Comparison of ENCODE assay signal across 18 cellular contexts in genomic region chr19:49462492-49462891, GRCh38. TPM values are rescaled to one million over a fixed set of nuclear protein-coding genes. Genes with fewer than 3 reads are reported as not detected.
DNase-seq lines count a peak whose midpoint lies in the region; ATAC-seq, FAIRE-seq and TF ChIP-seq lines count a peak whose summit lies in the region.
"Had no signal": no experiment of that assay in that cellular context is flagged by ENCODE, and none has a peak within 500 bp of the region (broad histone marks: within the 10 kb centered on the region; RNA-seq: fewer than 3 reads in every experiment).

No MANE protein-coding gene starts in this region.

- no TSS peak for BruUV-seq in HepG2 (replicated peaks; lab: Mats Ljungman, UMichigan)

- intact Hi-C loops in HepG2 (cut with micrococcal nuclease; ENCODE audit: unreplicated experiment) (no loop called here), right lobe of liver (cut with DNase I) (no loop called here)
- intact Hi-C loops in CD4-positive, alpha-beta memory T cell (cut with micrococcal nuclease) = no loop called here

- POLR2A ChIA-PET in HepG2 (lab: Yijun Ruan, JAX) = no interaction called here
- POLR2A ChIA-PET in CD4-positive, alpha-beta memory T cell (lab: Charles Lee; ENCODE audit: partially characterized antibody) = no interaction called here

- H3K79me2 ChIP-seq in HepG2 (ENCODE audit: insufficient read depth, low read length) (no peaks in the 10 kb centered on the region), osteoblast (ENCODE audit: insufficient read depth, low read length) (no peaks in the 10 kb centered on the region)

- in situ Hi-C loops in HepG2 (cut with HindIII; ENCODE audit: extremely low pct_ligation_motif_present, low pct_unique_long_range_greater_than_20kb) = no loop called here

- H3K4me1 Mint-ChIP-seq in CD4-positive, alpha-beta memory T cell = peaks cover 3 to 15% (median 9%) of the 10 kb centered on the region in 4 donors
- H3K4me1 Mint-ChIP-seq in glutamatergic neuron (ENCODE audit: low read depth, unreplicated experiment) = no peaks in the 10 kb centered on the region
- H3K4me1 Mint-ChIP-seq: B cell had no signal

- no peak for TF ChIP-seq POLR2A in HepG2 (IDR thresholded peaks at IDR 0.05; ENCODE audit: insufficient read depth in 1 of 2, low read depth in 2 of 2, low read length in 2 of 2)
- no peak for TF ChIP-seq POLR2A in right lobe of liver (IDR thresholded peaks at IDR 0.05)

- H3K27me3 Mint-ChIP-seq in CD4-positive, alpha-beta memory T cell = no peaks in the 10 kb centered on the region
- no peaks in the 10 kb centered on the region for H3K27me3 Mint-ChIP-seq in glutamatergic neuron (ENCODE audit: unreplicated experiment)
- H3K27me3 Mint-ChIP-seq: B cell had no signal

- H3K36me3 Mint-ChIP-seq in CD4-positive, alpha-beta memory T cell = peaks cover 3 to 19% of the 10 kb centered on the region in 2 donors
- H3K36me3 Mint-ChIP-seq in glutamatergic neuron (ENCODE audit: unreplicated experiment) = no peaks in the 10 kb centered on the region

- H3K4me3 ChIP-seq in HepG2 (replicated peaks in 1 of 3; ENCODE audit: insufficient read depth in 1 of 3, low read depth in 2 of 3, low read length in 3 of 3) (no peak overlapping the region), right lobe of liver (no peak overlapping the region), osteoblast (ENCODE audit: insufficient read depth, low read length) (no peak overlapping the region)
- no peak overlapping the region for H3K4me3 ChIP-seq in CD4-positive, alpha-beta memory T cell (ENCODE audit: low read length in 2 of 2)
- H3K4me3 ChIP-seq: GM12878 had no signal

- no peak overlapping the region for H3K4me3 Mint-ChIP-seq in CD4-positive, alpha-beta memory T cell
- no peak overlapping the region for H3K4me3 Mint-ChIP-seq in glutamatergic neuron (ENCODE audit: unreplicated experiment)
- H3K4me3 Mint-ChIP-seq: B cell had no signal

- no peak for TF ChIP-seq RAD21 in HepG2 (CRISPR knock-in tag; IDR thresholded peaks at IDR 0.05)

- H3K9ac ChIP-seq in HepG2 (ENCODE audit: insufficient read depth, low read depth, low read length) = no peak overlapping the region

- ATAC-seq in HepG2 (no peak), right lobe of liver (no peak)
- ATAC-seq: GM12878, HCT116 had no signal

- no peaks in the 10 kb centered on the region for H3K9me3 Mint-ChIP-seq in CD4-positive, alpha-beta memory T cell
- H3K9me3 Mint-ChIP-seq in glutamatergic neuron (ENCODE audit: unreplicated experiment) = peaks cover 2% of the 10 kb centered on the region

- TF ChIP-seq EP300 in HepG2 (IDR thresholded peaks at IDR 0.05; ENCODE audit: low read depth in 2 of 2, low read length in 2 of 2) (no peak), HepG2 (CRISPR knock-in tag; IDR thresholded peaks at IDR 0.05; ENCODE audit: borderline replicate concordance) (no peak)

- WGBS in HepG2 (ENCODE audit: low lambda C conversion rate) = 92% methylated on average over 12 of the region's 12 CpGs
- 90% methylated on average over 11 of the region's 12 CpGs for WGBS in right lobe of liver (ENCODE audit: insufficient coverage, low coverage, low lambda C conversion rate, missing lambda C conversion rate)

- no peaks in the 10 kb centered on the region for H3K27me3 ChIP-seq in HepG2 (ENCODE audit: control insufficient read depth in 1 of 2, insufficient read depth in 2 of 2, low read length in 2 of 2)
- H3K27me3 ChIP-seq in right lobe of liver = no peaks in the 10 kb centered on the region
- no peaks in the 10 kb centered on the region for H3K27me3 ChIP-seq in CD4-positive, alpha-beta memory T cell (ENCODE audit: insufficient read depth, low read length)
- H3K27me3 ChIP-seq in osteoblast (ENCODE audit: insufficient read depth, low read length) = no peaks in the 10 kb centered on the region

- DNase-seq in HepG2 (ENCODE audit: low spot score) = no peak
- no peak for DNase-seq in right lobe of liver
- no peak for DNase-seq in CD4-positive, alpha-beta memory T cell
- no peak for DNase-seq in glutamatergic neuron
- peak; percentile 81 for DNase-seq in osteoblast (ENCODE audit: insufficient read length, low spot score, missing footprints)
- DNase-seq in NAMALWA (ENCODE audit: low spot score) = no peak
- no peak for DNase-seq in NOMO-1 treated with dmso at 0.1 percent for 144 hours (lab: John Stamatoyannopoulos, UW; ENCODE audit: unreplicated experiment)
- DNase-seq in GF-D8 (lab: John Stamatoyannopoulos, UW) = no peak
- DNase-seq: Calu3, DMS 273 treated with DMSO at 0.1 percent for 48 hours had no signal

- no peak overlapping the region for H2AFZ ChIP-seq in HepG2 (ENCODE audit: low read length)
- H2AFZ ChIP-seq in osteoblast (ENCODE audit: low read length) = no peak overlapping the region

- H3K4me2 ChIP-seq in HepG2 (ENCODE audit: low read depth, low read length) (no peak overlapping the region), osteoblast (ENCODE audit: insufficient read depth, low read length) (no peak overlapping the region)

- CTCF ChIA-PET in HepG2 (lab: Yijun Ruan, JAX; ENCODE audit: low intra/inter-chr PET ratio, low total read pairs) = no interaction called here
- CTCF ChIA-PET in CD4-positive, alpha-beta memory T cell (lab: Charles Lee; ENCODE audit: partially characterized antibody) = interaction anchor here (1.3 kb wide), 1 partner anchor 8 kb away, joined by 4 read pairs; no protein-coding TSS in a partner anchor

- FAIRE-seq in HepG2 (lab: Jason Lieb, UNC) = no peak
- FAIRE-seq: A204.1, GM12878, H1, HTR-8/SVneo had no signal

- H3K27ac ChIP-seq in HepG2 (ENCODE audit: extremely low read length, insufficient read depth, low read length) (no peak overlapping the region), right lobe of liver (no peak overlapping the region), osteoblast (ENCODE audit: low read depth, low read length) (no peak overlapping the region)
- H3K27ac ChIP-seq in CD4-positive, alpha-beta memory T cell (ENCODE audit: low read depth, low read length) = no peak overlapping the region
- H3K27ac ChIP-seq: C4-2B had no signal

- H3K9me3 ChIP-seq in HepG2 (ENCODE audit: low read length) (no peaks in the 10 kb centered on the region), right lobe of liver (no peaks in the 10 kb centered on the region), osteoblast (ENCODE audit: low read depth, low read length) (no peaks in the 10 kb centered on the region)
- H3K9me3 ChIP-seq in CD4-positive, alpha-beta memory T cell (ENCODE audit: control insufficient read depth in 1 of 2, low read length in 2 of 2) = no peaks in the 10 kb centered on the region

- H3K36me3 ChIP-seq in HepG2 (replicated peaks in 1 of 2; ENCODE audit: control insufficient read depth in 1 of 2, insufficient read depth in 2 of 2, low read length in 2 of 2) (peaks cover 0 to 3% of the 10 kb centered on the region in 2 experiments; a peak in 1 of 5 replicates), right lobe of liver (peaks cover 0 to 12% (median 0%) of the 10 kb centered on the region in 4 donors), osteoblast (ENCODE audit: insufficient read depth, low read length) (peaks cover 5% of the 10 kb centered on the region)
- peaks cover 29% of the 10 kb centered on the region for H3K36me3 ChIP-seq in CD4-positive, alpha-beta memory T cell (ENCODE audit: insufficient read depth, low read length)

- H3K4me1 ChIP-seq in HepG2 (ENCODE audit: insufficient read depth, low read length) (no peaks in the 10 kb centered on the region), right lobe of liver (no peaks in the 10 kb centered on the region), osteoblast (ENCODE audit: insufficient read depth, low read length) (peaks cover 12% of the 10 kb centered on the region)
- H3K4me1 ChIP-seq in CD4-positive, alpha-beta memory T cell (ENCODE audit: insufficient read depth, low read length) = peaks cover 30% of the 10 kb centered on the region

- peak overlapping the region in 6 of 7 donors; percentile 51 to 77 (median 67) for H3K27ac Mint-ChIP-seq in CD4-positive, alpha-beta memory T cell
- H3K27ac Mint-ChIP-seq in glutamatergic neuron (ENCODE audit: unreplicated experiment) = peak overlapping the region; percentile 52
- H3K27ac Mint-ChIP-seq: B cell had no signal

- TF ChIP-seq CTCF in HepG2 (CRISPR knock-in tag; IDR thresholded peaks at IDR 0.05) (no peak), right lobe of liver (IDR thresholded peaks at IDR 0.05) (no peak), glutamatergic neuron (IDR thresholded peaks at IDR 0.05; ENCODE audit: partially characterized antibody, unreplicated experiment) (no peak), osteoblast (IDR thresholded peaks at IDR 0.05; ENCODE audit: extremely low read depth, low read depth, low read length) (no peak)

- H4K20me1 ChIP-seq in HepG2 (ENCODE audit: insufficient read depth, low read length) = no peaks in the 10 kb centered on the region
- H4K20me1 ChIP-seq in osteoblast (ENCODE audit: insufficient read depth, low read length) = no peaks in the 10 kb centered on the region

RNA-seq across cellular contexts. Expression of gene ALDH16A1, which starts 9.5 kb away (rescaled TPM):
- total RNA-seq in HepG2 (2016; rRNA removed; fragmentation: Illumina TruSeq; extraction: Trizol) (29.6 and 34.9 TPM in 2 replicates), right lobe of liver (10 to 100 TPM; 14.4 to 29.6 (median 19.8) TPM), glutamatergic neuron (ENCODE audit: unreplicated experiment) (28.6 TPM), osteoblast (26.4 and 32.7 TPM in 2 replicates)
- 2.5 and 3.4 TPM in 2 replicates for total RNA-seq in HepG2 (2016; cell fraction: cytosol; rRNA removed; fragmentation: Illumina TruSeq; extraction: Trizol; ENCODE audit: low read depth)
- total RNA-seq in HepG2 (2016; cell fraction: insoluble cytoplasmic fraction; rRNA removed; fragmentation: Illumina TruSeq; extraction: Trizol) = 27.6 and 38.2 TPM in 2 replicates
- total RNA-seq in HepG2 (2016; cell fraction: membrane; rRNA removed; fragmentation: Illumina TruSeq; extraction: Trizol) = 6.3 and 7.8 TPM in 2 replicates
- total RNA-seq in HepG2 (2016; cell fraction: nucleus; rRNA removed; fragmentation: Illumina TruSeq; extraction: Trizol) = 15.0 and 23.1 TPM in 2 replicates
- polyA plus RNA-seq in HepG2 (2011; rRNA removed) = 8.4 and 9.2 TPM in 2 replicates
- polyA plus RNA-seq in HepG2 (2011; cell fraction: cytosol; rRNA removed) = 6.8 and 16.2 TPM in 2 replicates
- 31.7 and 40.0 TPM in 2 replicates for polyA plus RNA-seq in HepG2 (2011; cell fraction: nucleus; rRNA removed)
- polyA plus RNA-seq in HepG2 (2012) = 7.6 and 9.2 TPM in 2 replicates
- 1.7 and 2.8 TPM in 2 replicates for polyA plus RNA-seq in HepG2 (2016; cell fraction: cytosol; fragmentation: Illumina TruSeq; extraction: Trizol; ENCODE audit: low read depth)
- 25.4 and 29.9 TPM in 2 replicates for polyA plus RNA-seq in HepG2 (2016; cell fraction: insoluble cytoplasmic fraction; fragmentation: Illumina TruSeq; extraction: Trizol; ENCODE audit: low read depth)
- 3.2 and 4.3 TPM in 2 replicates for polyA plus RNA-seq in HepG2 (2016; cell fraction: membrane; fragmentation: Illumina TruSeq; extraction: Trizol; ENCODE audit: low read depth)
- 40.8 and 41.9 TPM in 2 replicates for polyA plus RNA-seq in HepG2 (2016; cell fraction: nucleus; fragmentation: Illumina TruSeq; extraction: Trizol; ENCODE audit: insufficient read depth, low read depth)
- polyA minus RNA-seq in HepG2 (2011; rRNA and poly(A)+ RNA removed; ENCODE audit: low replicate concordance) = 16.3 and 53.3 TPM in 2 replicates
- polyA minus RNA-seq in HepG2 (2011; cell fraction: cytosol; rRNA and poly(A)+ RNA removed) = 13.7 and 17.8 TPM in 2 replicates
- polyA minus RNA-seq in HepG2 (2011; cell fraction: nucleus; rRNA and poly(A)+ RNA removed) = 3.6 and 4.4 TPM in 2 replicates
- total RNA-seq in CD4-positive, alpha-beta memory T cell = 10 to 100 TPM; 31.6 to 32.6 TPM
- polyA plus RNA-seq in CD4-positive, alpha-beta memory T cell = 10 to 100 TPM; 28.4 to 40.1 TPM

RNA-seq across cellular contexts. Expression of gene PIH1D1, which starts 10.9 kb away (rescaled TPM):
- total RNA-seq in HepG2 (2016; rRNA removed; fragmentation: Illumina TruSeq; extraction: Trizol) = 94.9 and 110 TPM in 2 replicates
- 60.4 and 74.8 TPM in 2 replicates for total RNA-seq in HepG2 (2016; cell fraction: cytosol; rRNA removed; fragmentation: Illumina TruSeq; extraction: Trizol; ENCODE audit: low read depth)
- 105 and 114 TPM in 2 replicates for total RNA-seq in HepG2 (2016; cell fraction: insoluble cytoplasmic fraction; rRNA removed; fragmentation: Illumina TruSeq; extraction: Trizol)
- total RNA-seq in HepG2 (2016; cell fraction: membrane; rRNA removed; fragmentation: Illumina TruSeq; extraction: Trizol) = 77.7 and 93.8 TPM in 2 replicates
- 75.2 and 89.0 TPM in 2 replicates for total RNA-seq in HepG2 (2016; cell fraction: nucleus; rRNA removed; fragmentation: Illumina TruSeq; extraction: Trizol)
- polyA plus RNA-seq in HepG2 (2011; rRNA removed) = 126 and 137 TPM in 2 replicates
- polyA plus RNA-seq in HepG2 (2011; cell fraction: cytosol; rRNA removed) = 117 and 150 TPM in 2 replicates
- 281 and 313 TPM in 2 replicates for polyA plus RNA-seq in HepG2 (2011; cell fraction: nucleus; rRNA removed)
- 108 and 121 TPM in 2 replicates for polyA plus RNA-seq in HepG2 (2012)
- 33.5 and 45.1 TPM in 2 replicates for polyA plus RNA-seq in HepG2 (2016; cell fraction: cytosol; fragmentation: Illumina TruSeq; extraction: Trizol; ENCODE audit: low read depth)
- 86.6 and 90.0 TPM in 2 replicates for polyA plus RNA-seq in HepG2 (2016; cell fraction: insoluble cytoplasmic fraction; fragmentation: Illumina TruSeq; extraction: Trizol; ENCODE audit: low read depth)
- polyA plus RNA-seq in HepG2 (2016; cell fraction: membrane; fragmentation: Illumina TruSeq; extraction: Trizol; ENCODE audit: low read depth) = 42.8 and 56.0 TPM in 2 replicates
- polyA plus RNA-seq in HepG2 (2016; cell fraction: nucleus; fragmentation: Illumina TruSeq; extraction: Trizol; ENCODE audit: insufficient read depth, low read depth) = 175 and 195 TPM in 2 replicates
- polyA minus RNA-seq in HepG2 (2011; rRNA and poly(A)+ RNA removed; ENCODE audit: low replicate concordance) = 83.0 and 106 TPM in 2 replicates
- polyA minus RNA-seq in HepG2 (2011; cell fraction: cytosol; rRNA and poly(A)+ RNA removed) = 40.9 and 42.6 TPM in 2 replicates
- 50.9 and 63.0 TPM in 2 replicates for polyA minus RNA-seq in HepG2 (2011; cell fraction: nucleus; rRNA and poly(A)+ RNA removed)
- 10 to 100 TPM; 37.4 to 57.7 (median 43.4) TPM for total RNA-seq in right lobe of liver
- total RNA-seq in CD4-positive, alpha-beta memory T cell = 100 to 1,000 TPM; 178 to 186 TPM
- 100 to 1,000 TPM in 1 of 2 donors, 10 to 100 TPM in 1; 87.2 to 124 TPM for polyA plus RNA-seq in CD4-positive, alpha-beta memory T cell
- total RNA-seq in glutamatergic neuron (ENCODE audit: unreplicated experiment) = 104 TPM
- 79.3 and 80.7 TPM in 2 replicates for total RNA-seq in osteoblast

RNA-seq across cellular contexts. Expression of gene FLT3LG, which starts 11.5 kb away (rescaled TPM):
- total RNA-seq in HepG2 (2016; rRNA removed; fragmentation: Illumina TruSeq; extraction: Trizol) (0.58 and 1.5 TPM in 2 replicates), right lobe of liver (1 to 10 TPM in 5 of 6 experiments, under 1 TPM in 1; 0.80 to 4.4 (median 2.3) TPM), glutamatergic neuron (ENCODE audit: unreplicated experiment) (13.1 TPM), osteoblast (4.3 and 6.5 TPM in 2 replicates)
- 2.3 and 2.9 TPM in 2 replicates for total RNA-seq in HepG2 (2016; cell fraction: cytosol; rRNA removed; fragmentation: Illumina TruSeq; extraction: Trizol; ENCODE audit: low read depth)
- total RNA-seq in HepG2 (2016; cell fraction: insoluble cytoplasmic fraction; rRNA removed; fragmentation: Illumina TruSeq; extraction: Trizol) = 0.67 and 1.4 TPM in 2 replicates
- total RNA-seq in HepG2 (2016; cell fraction: membrane; rRNA removed; fragmentation: Illumina TruSeq; extraction: Trizol) = 2.2 and 2.3 TPM in 2 replicates
- total RNA-seq in HepG2 (2016; cell fraction: nucleus; rRNA removed; fragmentation: Illumina TruSeq; extraction: Trizol) = 1.3 and 2.9 TPM in 2 replicates
- polyA plus RNA-seq in HepG2 (2011; rRNA removed) = 2.6 and 3.0 TPM in 2 replicates
- 1.1 and 1.7 TPM in 2 replicates for polyA plus RNA-seq in HepG2 (2011; cell fraction: cytosol; rRNA removed)
- polyA plus RNA-seq in HepG2 (2011; cell fraction: nucleus; rRNA removed) = 5.2 and 6.9 TPM in 2 replicates
- polyA plus RNA-seq in HepG2 (2012) = 2.0 and 4.6 TPM in 2 replicates
- polyA plus RNA-seq in HepG2 (2016; cell fraction: cytosol; fragmentation: Illumina TruSeq; extraction: Trizol; ENCODE audit: low read depth) = 4.2 and 4.4 TPM in 2 replicates
- polyA plus RNA-seq in HepG2 (2016; cell fraction: insoluble cytoplasmic fraction; fragmentation: Illumina TruSeq; extraction: Trizol; ENCODE audit: low read depth) = 2.3 and 2.4 TPM in 2 replicates
- 2.5 and 3.6 TPM in 2 replicates for polyA plus RNA-seq in HepG2 (2016; cell fraction: membrane; fragmentation: Illumina TruSeq; extraction: Trizol; ENCODE audit: low read depth)
- 7.4 and 8.8 TPM in 2 replicates for polyA plus RNA-seq in HepG2 (2016; cell fraction: nucleus; fragmentation: Illumina TruSeq; extraction: Trizol; ENCODE audit: insufficient read depth, low read depth)
- polyA minus RNA-seq in HepG2 (2011; rRNA and poly(A)+ RNA removed; ENCODE audit: low replicate concordance) = 1.2 and 1.7 TPM in 2 replicates
- 0.79 and 2.5 TPM in 2 replicates for polyA minus RNA-seq in HepG2 (2011; cell fraction: cytosol; rRNA and poly(A)+ RNA removed)
- 0.90 and 1.1 TPM in 2 replicates for polyA minus RNA-seq in HepG2 (2011; cell fraction: nucleus; rRNA and poly(A)+ RNA removed)
- total RNA-seq in CD4-positive, alpha-beta memory T cell = 100 to 1,000 TPM; 114 to 115 TPM
- 100 to 1,000 TPM; 145 to 252 TPM for polyA plus RNA-seq in CD4-positive, alpha-beta memory T cell

RNA-seq across cellular contexts. Expression of gene SLC17A7, which starts 21.2 kb away (rescaled TPM):
- not detected in 2 replicates for total RNA-seq in HepG2 (2016; rRNA removed; fragmentation: Illumina TruSeq; extraction: Trizol)
- not detected in 2 replicates for total RNA-seq in HepG2 (2016; cell fraction: cytosol; rRNA removed; fragmentation: Illumina TruSeq; extraction: Trizol; ENCODE audit: low read depth)
- 0.06 TPM in 1 of 2 replicates, not detected in the other for total RNA-seq in HepG2 (2016; cell fraction: insoluble cytoplasmic fraction; rRNA removed; fragmentation: Illumina TruSeq; extraction: Trizol)
- 0.06 TPM in 1 of 2 replicates, not detected in the other for total RNA-seq in HepG2 (2016; cell fraction: membrane; rRNA removed; fragmentation: Illumina TruSeq; extraction: Trizol)
- not detected in 2 replicates for total RNA-seq in HepG2 (2016; cell fraction: nucleus; rRNA removed; fragmentation: Illumina TruSeq; extraction: Trizol)
- 0.32 and 0.37 TPM in 2 replicates for polyA plus RNA-seq in HepG2 (2011; rRNA removed)
- polyA plus RNA-seq in HepG2 (2011; cell fraction: cytosol; rRNA removed) = 0.15 and 0.22 TPM in 2 replicates
- polyA plus RNA-seq in HepG2 (2011; cell fraction: nucleus; rRNA removed) = 1.9 and 2.4 TPM in 2 replicates
- polyA plus RNA-seq in HepG2 (2012) = 0.17 and 0.37 TPM in 2 replicates
- polyA plus RNA-seq in HepG2 (2016; cell fraction: cytosol; fragmentation: Illumina TruSeq; extraction: Trizol; ENCODE audit: low read depth) = 0.03 and 0.05 TPM in 2 replicates
- 0.09 and 0.10 TPM in 2 replicates for polyA plus RNA-seq in HepG2 (2016; cell fraction: insoluble cytoplasmic fraction; fragmentation: Illumina TruSeq; extraction: Trizol; ENCODE audit: low read depth)
- not detected in 2 replicates for polyA plus RNA-seq in HepG2 (2016; cell fraction: membrane; fragmentation: Illumina TruSeq; extraction: Trizol; ENCODE audit: low read depth)
- 0.40 and 0.49 TPM in 2 replicates for polyA plus RNA-seq in HepG2 (2016; cell fraction: nucleus; fragmentation: Illumina TruSeq; extraction: Trizol; ENCODE audit: insufficient read depth, low read depth)
- 0.19 and 0.34 TPM in 2 replicates for polyA minus RNA-seq in HepG2 (2011; rRNA and poly(A)+ RNA removed; ENCODE audit: low replicate concordance)
- 0.40 TPM in 1 of 2 replicates, not detected in the other for polyA minus RNA-seq in HepG2 (2011; cell fraction: cytosol; rRNA and poly(A)+ RNA removed)
- 0.77 and 1.6 TPM in 2 replicates for polyA minus RNA-seq in HepG2 (2011; cell fraction: nucleus; rRNA and poly(A)+ RNA removed)
- under 1 TPM in 1 of 6 experiments, not detected in 5; 0.13 TPM for total RNA-seq in right lobe of liver
- total RNA-seq in CD4-positive, alpha-beta memory T cell = under 1 TPM; 0.15 to 0.25 TPM
- polyA plus RNA-seq in CD4-positive, alpha-beta memory T cell = not detected
- total RNA-seq in glutamatergic neuron (ENCODE audit: unreplicated experiment) = 188 TPM
- total RNA-seq in osteoblast = under 0.01 TPM in 2 replicates
- total RNA-seq: Calu3, Daoy had no signal

RNA-seq across cellular contexts. Expression of gene RPL13A, which starts 24.9 kb away (rescaled TPM):
- total RNA-seq in HepG2 (2016; rRNA removed; fragmentation: Illumina TruSeq; extraction: Trizol) (2,601 and 3,137 TPM in 2 replicates), right lobe of liver (100 to 1,000 TPM; 675 to 992 (median 801) TPM), glutamatergic neuron (ENCODE audit: unreplicated experiment) (1,648 TPM), osteoblast (2,082 and 2,185 TPM in 2 replicates)
- total RNA-seq in HepG2 (2016; cell fraction: cytosol; rRNA removed; fragmentation: Illumina TruSeq; extraction: Trizol; ENCODE audit: low read depth) = 4,258 and 4,636 TPM in 2 replicates
- total RNA-seq in HepG2 (2016; cell fraction: insoluble cytoplasmic fraction; rRNA removed; fragmentation: Illumina TruSeq; extraction: Trizol) = 2,656 and 3,295 TPM in 2 replicates
- total RNA-seq in HepG2 (2016; cell fraction: membrane; rRNA removed; fragmentation: Illumina TruSeq; extraction: Trizol) = 7,013 and 7,095 TPM in 2 replicates
- total RNA-seq in HepG2 (2016; cell fraction: nucleus; rRNA removed; fragmentation: Illumina TruSeq; extraction: Trizol) = 1,096 and 1,183 TPM in 2 replicates
- 3,407 and 3,954 TPM in 2 replicates for polyA plus RNA-seq in HepG2 (2011; rRNA removed)
- 2,986 and 5,309 TPM in 2 replicates for polyA plus RNA-seq in HepG2 (2011; cell fraction: cytosol; rRNA removed)
- 2,708 and 2,782 TPM in 2 replicates for polyA plus RNA-seq in HepG2 (2011; cell fraction: nucleus; rRNA removed)
- polyA plus RNA-seq in HepG2 (2012) = 2,954 and 4,264 TPM in 2 replicates
- polyA plus RNA-seq in HepG2 (2016; cell fraction: cytosol; fragmentation: Illumina TruSeq; extraction: Trizol; ENCODE audit: low read depth) = 5,376 and 5,987 TPM in 2 replicates
- polyA plus RNA-seq in HepG2 (2016; cell fraction: insoluble cytoplasmic fraction; fragmentation: Illumina TruSeq; extraction: Trizol; ENCODE audit: low read depth) = 3,762 and 3,802 TPM in 2 replicates
- 7,707 and 8,057 TPM in 2 replicates for polyA plus RNA-seq in HepG2 (2016; cell fraction: membrane; fragmentation: Illumina TruSeq; extraction: Trizol; ENCODE audit: low read depth)
- polyA plus RNA-seq in HepG2 (2016; cell fraction: nucleus; fragmentation: Illumina TruSeq; extraction: Trizol; ENCODE audit: insufficient read depth, low read depth) = 2,294 and 2,333 TPM in 2 replicates
- polyA minus RNA-seq in HepG2 (2011; rRNA and poly(A)+ RNA removed; ENCODE audit: low replicate concordance) = 2,394 and 2,613 TPM in 2 replicates
- 898 and 937 TPM in 2 replicates for polyA minus RNA-seq in HepG2 (2011; cell fraction: cytosol; rRNA and poly(A)+ RNA removed)
- polyA minus RNA-seq in HepG2 (2011; cell fraction: nucleus; rRNA and poly(A)+ RNA removed) = 1,540 and 1,647 TPM in 2 replicates
- total RNA-seq in CD4-positive, alpha-beta memory T cell = 1,000 to 10,000 TPM; 5,517 to 5,661 TPM
- polyA plus RNA-seq in CD4-positive, alpha-beta memory T cell = 1,000 to 10,000 TPM; 1,827 to 3,046 TPM
